In the genomic region with DNA sequence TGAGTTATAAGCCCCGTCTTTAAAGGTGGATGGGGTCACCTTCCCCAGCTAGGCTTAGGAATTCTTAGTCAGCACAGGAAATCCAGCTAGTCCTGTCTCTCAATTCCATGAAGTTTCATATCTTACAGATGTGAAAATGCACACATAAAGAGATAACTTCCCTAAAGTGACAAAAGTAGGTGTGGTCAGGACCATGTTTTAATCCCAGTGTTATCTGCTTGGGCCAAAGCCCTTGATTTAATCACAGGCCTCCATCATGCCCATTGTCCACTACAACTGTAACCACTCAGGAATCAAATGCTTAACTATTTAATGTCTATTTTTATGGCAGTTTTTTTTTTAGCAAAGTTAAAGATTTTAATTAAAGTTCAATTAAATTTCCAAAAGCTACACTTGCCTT, we compare ENCODE assay signal across 23 cellular contexts.
"Had no signal": no experiment of that assay in that cellular context is flagged by ENCODE, and none has a peak within 500 bp of the region (broad histone marks: within the 10 kb centered on the region; RNA-seq: fewer than 3 reads in every experiment).

No MANE protein-coding gene starts in this region.

- H3K27ac Mint-ChIP-seq: activated CD4-positive, alpha-beta memory T cell treated with anti-CD3 and anti-CD28 coated beads, Interleukin-2, amount 10 ng/mL, durations not matched to agents 7 days and 5 days; activated naive CD4-positive, alpha-beta T cell treated with anti-CD3 and anti-CD28 coated beads, Interleukin-2, amount 10 ng/mL, durations not matched to agents 7 days and 5 days; activated naive CD8-positive, alpha-beta T cell treated with anti-CD3 and anti-CD28 coated beads for 36 hours; activated T-cell treated with anti-CD3 and anti-CD28 coated beads, Interleukin-2, amount 50 U/mL, for 72 hours; activated T-helper 2 cell treated with anti-CD3 and anti-CD28 coated beads, Interferon-gamma antibody, Interleukin-2, Interleukin-4, amounts not matched to agents 10 μg/mL and 5 μg/mL and 100 μg/mL, durations not matched to agents 14 hours and 24 hours and 36 hours; T-helper 2 cell treated with Interferon-gamma antibody and Interleukin-4, amounts not matched to agents 5 μg/mL and 100 μg/mL, for 36 hours had no signal

- ATAC-seq: activated CD4-positive, alpha-beta T cell treated with anti-CD3 and anti-CD28 coated beads for 36 hours; activated T-cell treated with anti-CD3 and anti-CD28 coated beads, Interleukin-2, amount 50 U/mL, for 72 hours; SK-N-SH treated with all-trans-retinoic acid at 6 μM for 48 hours had no signal

- DNase-seq: activated CD4-positive, alpha-beta memory T cell treated with anti-CD3 and anti-CD28 coated beads, Interleukin-2, amount 10 ng/mL, durations not matched to agents 7 days and 5 days; activated CD4-positive, alpha-beta T cell treated with anti-CD3 and anti-CD28 coated beads for 36 hours; activated CD4-positive, alpha-beta T cell treated with anti-CD3 and anti-CD28 coated beads, Interleukin-2, amount 50 U/mL, for 1 hour; activated gamma-delta T cell treated with Interleukin-2 at 50 U/mL for 16 hours; activated naive CD4-positive, alpha-beta T cell treated with anti-CD3 and anti-CD28 coated beads, Interleukin-2, amount 10 ng/mL, durations not matched to agents 7 days and 5 days; activated naive CD8-positive, alpha-beta T cell treated with anti-CD3 and anti-CD28 coated beads for 36 hours; activated T-cell treated with anti-CD3 and anti-CD28 coated beads, Interleukin-2, amount 50 U/mL, for 72 hours; brain microvascular endothelial cell; NCI-H1092; NCI-H1417; NCI-H1930; NCI-H2107; NCI-H2171 treated with DMSO at 0.1 percent for 48 hours; NCI-H226; NCI-H510A; NCI-H526 treated with DMSO at 0.1 percent for 48 hours; NCI-H82; Peyer's patch; SHP77; SW 1271 had no signal

- H3K4me3 Mint-ChIP-seq: activated CD4-positive, alpha-beta memory T cell treated with anti-CD3 and anti-CD28 coated beads, Interleukin-2, amount 10 ng/mL, durations not matched to agents 7 days and 5 days; activated CD4-positive, alpha-beta T cell treated with anti-CD3 and anti-CD28 coated beads for 36 hours; activated naive CD4-positive, alpha-beta T cell treated with anti-CD3 and anti-CD28 coated beads, Interleukin-2, amount 10 ng/mL, durations not matched to agents 7 days and 5 days; activated naive CD8-positive, alpha-beta T cell treated with anti-CD3 and anti-CD28 coated beads for 36 hours; activated T-cell treated with anti-CD3 and anti-CD28 coated beads, Interleukin-2, amount 50 U/mL, for 72 hours had no signal

- H3K27me3 Mint-ChIP-seq: activated CD4-positive, alpha-beta memory T cell treated with anti-CD3 and anti-CD28 coated beads, Interleukin-2, amount 10 ng/mL, durations not matched to agents 7 days and 5 days; activated CD4-positive, alpha-beta T cell treated with anti-CD3 and anti-CD28 coated beads for 36 hours; activated naive CD4-positive, alpha-beta T cell treated with anti-CD3 and anti-CD28 coated beads, Interleukin-2, amount 10 ng/mL, durations not matched to agents 7 days and 5 days; activated naive CD8-positive, alpha-beta T cell treated with anti-CD3 and anti-CD28 coated beads for 36 hours had no signal

- H3K9me3 Mint-ChIP-seq: activated T-cell treated with anti-CD3 and anti-CD28 coated beads, Interleukin-2, amount 50 U/mL, for 72 hours; activated T-helper 2 cell treated with anti-CD3 and anti-CD28 coated beads, Interferon-gamma antibody, Interleukin-2, Interleukin-4, amounts not matched to agents 10 μg/mL and 5 μg/mL and 100 μg/mL, durations not matched to agents 14 hours and 24 hours and 36 hours; T-helper 2 cell treated with Interferon-gamma antibody and Interleukin-4, amounts not matched to agents 5 μg/mL and 100 μg/mL, for 36 hours had no signal
